ENCODE assay signal across 26 cellular contexts in genomic region chr2:4404363-4404762, GRCh38.
"Had no signal": no experiment of that assay in that cellular context is flagged by ENCODE, and none has a peak within 500 bp of the region (broad histone marks: within the 10 kb centered on the region; RNA-seq: fewer than 3 reads in every experiment).

No MANE protein-coding gene starts in this region.

- H3K4me3 Mint-ChIP-seq: effector memory CD8-positive, alpha-beta T cell; immature natural killer cell; memory B cell; natural killer cell; stimulated activated effector memory CD8-positive, alpha-beta T cell treated with anti-CD3 and anti-CD28 coated beads, Interleukin-12 subunit alpha, Interleukin-12 subunit beta, amount 100 ng/mL, for 72 hours had no signal

- H3K27ac Mint-ChIP-seq: effector memory CD8-positive, alpha-beta T cell; immature natural killer cell; memory B cell; natural killer cell; stimulated activated effector memory CD8-positive, alpha-beta T cell treated with anti-CD3 and anti-CD28 coated beads, Interleukin-12 subunit alpha, Interleukin-12 subunit beta, amount 100 ng/mL, for 72 hours had no signal

- H3K27me3 ChIP-seq: esophagus squamous epithelium, neutrophil, pancreas, stomach, thyroid gland had no signal

- H3K36me3 Mint-ChIP-seq: memory B cell; natural killer cell; stimulated activated effector memory CD8-positive, alpha-beta T cell treated with anti-CD3 and anti-CD28 coated beads, Interleukin-12 subunit alpha, Interleukin-12 subunit beta, amount 100 ng/mL, for 72 hours had no signal

- DNase-seq: dermis blood vessel endothelial cell; effector memory CD8-positive, alpha-beta T cell; erythroblast; esophagus squamous epithelium; foreskin melanocyte; hypothalamus; immature natural killer cell; islet precursor cell; kidney glomerular epithelial cell; left colon; left ventricle myocardium superior; natural killer cell; pancreas; stimulated activated CD4-positive, alpha-beta T cell treated with anti-CD3 and anti-CD28 coated beads, Interleukin-2, amount 100 ng/mL, for 24 hours; stimulated activated CD4-positive, alpha-beta T cell treated with anti-CD3 and anti-CD28 coated beads, Interleukin-4, amount 100 ng/mL, for 24 hours; stimulated activated naive CD4-positive, alpha-beta T cell treated with Interleukin-2 at 50 U/mL for 16 hours; stomach; thyroid gland; trophoblast cell had no signal

- H3K36me3 ChIP-seq: esophagus squamous epithelium, neutrophil, pancreas, stomach, thyroid gland had no signal

- H3K27ac ChIP-seq: coronary artery, esophagus squamous epithelium, neutrophil, pancreas, stomach, thyroid gland had no signal

- FAIRE-seq: endometrium, pancreas had no signal

- H3K27me3 Mint-ChIP-seq: effector memory CD8-positive, alpha-beta T cell; memory B cell had no signal

- H3K4me1 Mint-ChIP-seq: immature natural killer cell; memory B cell; natural killer cell; stimulated activated effector memory CD8-positive, alpha-beta T cell treated with anti-CD3 and anti-CD28 coated beads, Interleukin-12 subunit alpha, Interleukin-12 subunit beta, amount 100 ng/mL, for 72 hours had no signal

- H3K4me3 ChIP-seq: coronary artery, esophagus squamous epithelium, lung, pancreas, smooth muscle cell, stomach, thyroid gland had no signal

- H3K4me2 ChIP-seq: smooth muscle cell had no signal

- H3K4me1 ChIP-seq: esophagus squamous epithelium, pancreas, stomach had no signal

- H3K9me3 ChIP-seq: neutrophil, pancreas, thyroid gland had no signal
